9 cellular contexts compared by ENCODE assay signal in genomic region chr1:217048104-217048707, GRCh38.
DNase-seq lines count a peak whose midpoint lies in the region; ATAC-seq and TF ChIP-seq lines count a peak whose summit lies in the region.
"Had no signal": no experiment of that assay in that cellular context is flagged by ENCODE, and none has a peak within 500 bp of the region (broad histone marks: within the 10 kb centered on the region; RNA-seq: fewer than 3 reads in every experiment).

No MANE protein-coding gene starts in this region.

- no peaks in the 10 kb centered on the region for H3K27me3 ChIP-seq in MM.1S (replicated peaks; ENCODE audit: insufficient read depth, low read length)
- H3K27me3 ChIP-seq in smooth muscle cell (ENCODE audit: low read depth) = no peaks in the 10 kb centered on the region

- H3K79me2 ChIP-seq in MM.1S (ENCODE audit: low read length) = no peaks in the 10 kb centered on the region
- H3K79me2 ChIP-seq in smooth muscle cell (ENCODE audit: low read depth) = no peaks in the 10 kb centered on the region

- H3K9ac ChIP-seq in MM.1S (ENCODE audit: low read length) (no peak overlapping the region), smooth muscle cell (ENCODE audit: low read depth) (no peak overlapping the region)

- H3K9me3 ChIP-seq in MM.1S (replicated peaks; ENCODE audit: insufficient read depth, low read length) = no peaks in the 10 kb centered on the region
- H3K9me3 ChIP-seq in smooth muscle cell (replicated peaks; ENCODE audit: low read depth) = no peaks in the 10 kb centered on the region

- H3K4me2 ChIP-seq in MM.1S (ENCODE audit: low read depth, low read length) = no peak overlapping the region
- H3K4me2 ChIP-seq in smooth muscle cell = no peak overlapping the region

- H3K27ac ChIP-seq in MM.1S (ENCODE audit: low read length) (no peak overlapping the region), smooth muscle cell (ENCODE audit: low read depth) (no peak overlapping the region)

- H3K4me1 ChIP-seq in MM.1S (ENCODE audit: low read length) (no peaks in the 10 kb centered on the region), smooth muscle cell (ENCODE audit: low read depth) (no peaks in the 10 kb centered on the region)

- no peak overlapping the region for H3K4me3 Mint-ChIP-seq in glutamatergic neuron (ENCODE audit: unreplicated experiment)
- H3K4me3 Mint-ChIP-seq: activated naive CD8-positive, alpha-beta T cell treated with anti-CD3 and anti-CD28 coated beads, Interleukin-2, amount 10 ng/mL, durations not matched to agents 7 days and 5 days had no signal

- H3K36me3 Mint-ChIP-seq in glutamatergic neuron (ENCODE audit: unreplicated experiment) = no peaks in the 10 kb centered on the region
- H3K36me3 Mint-ChIP-seq: activated naive CD8-positive, alpha-beta T cell treated with anti-CD3 and anti-CD28 coated beads, Interleukin-2, amount 10 ng/mL, durations not matched to agents 7 days and 5 days had no signal

- H3K4me1 Mint-ChIP-seq in glutamatergic neuron (ENCODE audit: low read depth, unreplicated experiment) = no peaks in the 10 kb centered on the region
- H3K4me1 Mint-ChIP-seq: activated naive CD8-positive, alpha-beta T cell treated with anti-CD3 and anti-CD28 coated beads, Interleukin-2, amount 10 ng/mL, durations not matched to agents 7 days and 5 days had no signal

- WGBS in smooth muscle cell (ENCODE audit: low lambda C conversion rate) = 59% methylated on average over 5 of the region's 5 CpGs

- H4K20me1 ChIP-seq in MM.1S (ENCODE audit: insufficient read depth, low read length) = no peaks in the 10 kb centered on the region
- no peaks in the 10 kb centered on the region for H4K20me1 ChIP-seq in smooth muscle cell (ENCODE audit: low read depth)

- H3K9me3 Mint-ChIP-seq in glutamatergic neuron (ENCODE audit: unreplicated experiment) = no peaks in the 10 kb centered on the region
- H3K9me3 Mint-ChIP-seq: activated naive CD8-positive, alpha-beta T cell treated with anti-CD3 and anti-CD28 coated beads, Interleukin-2, amount 10 ng/mL, durations not matched to agents 7 days and 5 days had no signal

- H3K27ac Mint-ChIP-seq in glutamatergic neuron (ENCODE audit: unreplicated experiment) = no peak overlapping the region
- H3K27ac Mint-ChIP-seq: activated naive CD8-positive, alpha-beta T cell treated with anti-CD3 and anti-CD28 coated beads, Interleukin-2, amount 10 ng/mL, durations not matched to agents 7 days and 5 days had no signal

- no peak overlapping the region for H3K4me3 ChIP-seq in MM.1S (ENCODE audit: low read length)
- H3K4me3 ChIP-seq in smooth muscle cell = no peak overlapping the region

- H2AFZ ChIP-seq in MM.1S (ENCODE audit: low read length) (no peak overlapping the region), smooth muscle cell (ENCODE audit: low read depth) (no peak overlapping the region)

- peak; percentile 83 for ATAC-seq in GM21390 (IDR thresholded peaks at IDR 0.05; ENCODE audit: unreplicated experiment)

- DNase-seq in ELF-1 (ENCODE audit: low read depth, low spot score) = peak; percentile 63
- no peak for DNase-seq in MM.1S
- peak; percentile 44 for DNase-seq in glutamatergic neuron
- DNase-seq in smooth muscle cell (lab: John Stamatoyannopoulos, UW; ENCODE audit: unreplicated experiment) = no peak
- no peak for DNase-seq in GDM1 (lab: John Stamatoyannopoulos, UW)
- no peak for DNase-seq in amniotic stem cell (lab: John Stamatoyannopoulos, UW)
- no peak for DNase-seq in activated CD8-positive, alpha-beta memory T cell treated with anti-CD3 and anti-CD28 coated beads, Interleukin-2, amount 50 U/mL, for 48 hours
- DNase-seq: activated naive CD8-positive, alpha-beta T cell treated with anti-CD3 and anti-CD28 coated beads, Interleukin-2, amount 10 ng/mL, durations not matched to agents 7 days and 5 days had no signal

- no peaks in the 10 kb centered on the region for H3K36me3 ChIP-seq in MM.1S (replicated peaks; ENCODE audit: insufficient read depth, low read length)
- H3K36me3 ChIP-seq in smooth muscle cell (ENCODE audit: low read depth) = no peaks in the 10 kb centered on the region

- no peaks in the 10 kb centered on the region for H3K9me2 ChIP-seq in MM.1S (replicated peaks; ENCODE audit: insufficient read depth, low read length)

- TF ChIP-seq CTCF in MM.1S (IDR thresholded peaks at IDR 0.05; ENCODE audit: low read length) (peak; percentile 26), glutamatergic neuron (IDR thresholded peaks at IDR 0.05; ENCODE audit: partially characterized antibody, unreplicated experiment) (peak; percentile 16), smooth muscle cell (IDR thresholded peaks at IDR 0.05; ENCODE audit: borderline replicate concordance, insufficient read depth, poor library complexity, severe bottlenecking) (no peak)

- H3F3A ChIP-seq in MM.1S (ENCODE audit: insufficient read depth, low read length) (no peaks in the 10 kb centered on the region), smooth muscle cell (ENCODE audit: low read depth) (no peaks in the 10 kb centered on the region)

- no peaks in the 10 kb centered on the region for H3K27me3 Mint-ChIP-seq in glutamatergic neuron (ENCODE audit: unreplicated experiment)
- H3K27me3 Mint-ChIP-seq: activated naive CD8-positive, alpha-beta T cell treated with anti-CD3 and anti-CD28 coated beads, Interleukin-2, amount 10 ng/mL, durations not matched to agents 7 days and 5 days had no signal

Comparison
In these comparisons a context has a peak if more than half of its experiments do, and no peak if none do; other contexts are left out.
1. DNase-seq: peak in ELF-1 (single experiment) and glutamatergic neuron (single experiment); none in MM.1S (single experiment), smooth muscle cell (single experiment), GDM1 (single experiment), amniotic stem cell (single experiment) and activated CD8-positive, alpha-beta memory T cell treated with anti-CD3 and anti-CD28 coated beads, Interleukin-2, amount 50 U/mL, for 48 hours (single experiment).